Comparison of ENCODE assay signal across 16 cellular contexts in genomic region chr4:73194064-73194463, GRCh38.
"Had no signal": no experiment of that assay in that cellular context is flagged by ENCODE, and none has a peak within 500 bp of the region (broad histone marks: within the 10 kb centered on the region; RNA-seq: fewer than 3 reads in every experiment).

No MANE protein-coding gene starts in this region.

- H3K27me3 Mint-ChIP-seq: naive thymus-derived CD8-positive, alpha-beta T cell had no signal

- H3K4me3 ChIP-seq: coronary artery, heart left ventricle, mucosa of descending colon, stomach, thoracic aorta, transverse colon had no signal

- ATAC-seq: heart left ventricle; mucosa of descending colon; naive thymus-derived CD8-positive, alpha-beta T cell; sciatic nerve had no signal

- H3K27ac ChIP-seq: coronary artery, heart left ventricle, neutrophil, stomach, thoracic aorta, transverse colon had no signal

- H3K9me3 ChIP-seq: mucosa of descending colon, neutrophil, stomach, thoracic aorta, transverse colon had no signal

- H3K36me3 ChIP-seq: neutrophil, stomach, thoracic aorta had no signal

- DNase-seq: effector CD8-positive, alpha-beta T cell; foreskin melanocyte; heart left ventricle; hippocampal formation; kidney glomerular epithelial cell; mammary epithelial cell; mucosa of descending colon; naive thymus-derived CD8-positive, alpha-beta T cell; stimulated activated naive CD4-positive, alpha-beta T cell; stomach; substantia nigra; transverse colon had no signal

- H3K27me3 ChIP-seq: heart left ventricle, neutrophil, stomach, transverse colon had no signal
